ENCODE assay signal across 21 cellular contexts in genomic region chr14:31265701-31266398, GRCh38. TPM values are rescaled to one million over a fixed set of nuclear protein-coding genes. Genes with fewer than 3 reads are reported as not detected.
DNase-seq lines count a peak whose midpoint lies in the region; ATAC-seq, FAIRE-seq and TF ChIP-seq lines count a peak whose summit lies in the region.
"Had no signal": no experiment of that assay in that cellular context is flagged by ENCODE, and none has a peak within 500 bp of the region (broad histone marks: within the 10 kb centered on the region; RNA-seq: fewer than 3 reads in every experiment).

No MANE protein-coding gene starts in this region.

- H3K27ac ChIP-seq in epithelial cell of prostate (peak overlapping the region; percentile 90), HepG2 (ENCODE audit: extremely low read length, insufficient read depth, low read length) (peak overlapping the region; percentile 89)
- H3K27ac ChIP-seq: A549, heart left ventricle had no signal

- in situ Hi-C loops in HepG2 (cut with HindIII; ENCODE audit: extremely low pct_ligation_motif_present, low pct_unique_long_range_greater_than_20kb), result no loop called here

- no peaks in the 10 kb centered on the region for H4K20me1 ChIP-seq in HepG2 (ENCODE audit: insufficient read depth, low read length)

- CTCF ChIA-PET in HepG2 (lab: Yijun Ruan, JAX; ENCODE audit: low intra/inter-chr PET ratio, low total read pairs), result no interaction called here

- no peaks in the 10 kb centered on the region for H3K27me3 ChIP-seq in HepG2 (ENCODE audit: control insufficient read depth in 1 of 2, insufficient read depth in 2 of 2, low read length in 2 of 2)
- H3K27me3 ChIP-seq: heart left ventricle had no signal

- H3K9me3 ChIP-seq in HepG2 (ENCODE audit: low read length), result peaks cover 8% of the 10 kb centered on the region
- H3K9me3 ChIP-seq: A549, SK-N-SH had no signal

- no peaks in the 10 kb centered on the region for H3K79me2 ChIP-seq in HepG2 (ENCODE audit: insufficient read depth, low read length)

- peak overlapping the region; percentile 1 for H3K9ac ChIP-seq in HepG2 (ENCODE audit: insufficient read depth, low read depth, low read length)
- H3K9ac ChIP-seq: SK-N-SH had no signal

- POLR2A ChIA-PET in HepG2 (lab: Yijun Ruan, JAX), result interaction anchor here (0.6 to 14.8 kb wide), 4 partner anchors 14 to 67 kb away, joined by 3 to 323 read pairs (median 20); partner anchors contain the start of gene HECTD1

- peak in 1 of 2 experiments; percentile 90; a peak in 3 of 4 replicates for TF ChIP-seq EP300 in HepG2 (IDR thresholded peaks at IDR 0.05; ENCODE audit: low read depth in 2 of 2, low read length in 2 of 2)
- peak; percentile 72; the same call in 1 of the 2 replicates for TF ChIP-seq EP300 in HepG2 (CRISPR knock-in tag; IDR thresholded peaks at IDR 0.05; ENCODE audit: borderline replicate concordance)

- intact Hi-C loops in HepG2 (cut with micrococcal nuclease; ENCODE audit: unreplicated experiment), result loop anchor here (1.0 kb wide), 1 partner anchor 8 kb away; no protein-coding TSS in a partner anchor

- peak; percentile 42 for TF ChIP-seq RAD21 in HepG2 (CRISPR knock-in tag; IDR thresholded peaks at IDR 0.05)

- no peaks in the 10 kb centered on the region for H3K36me3 ChIP-seq in HepG2 (replicated peaks in 1 of 2; ENCODE audit: control insufficient read depth in 1 of 2, insufficient read depth in 2 of 2, low read length in 2 of 2)
- H3K36me3 ChIP-seq: heart left ventricle had no signal

- peaks cover 81% of the 10 kb centered on the region for H3K4me1 ChIP-seq in HepG2 (ENCODE audit: insufficient read depth, low read length)

- DNase-seq in AG08395 (ENCODE audit: low spot score) (peak; percentile 20), NCI-H69 (lab: John Stamatoyannopoulos, UW) (peak; percentile 13), epithelial cell of prostate (ENCODE audit: low read depth, low spot score) (peak; percentile 76), HepG2 (ENCODE audit: low spot score) (peak; percentile 89)
- DNase-seq in stimulated activated naive CD4-positive, alpha-beta T cell (lab: John Stamatoyannopoulos, UW), result no peak
- DNase-seq: activated CD4-positive, alpha-beta T cell treated with anti-CD3 and anti-CD28 coated beads, Interleukin-2, amount 50 U/mL, for 48 hours; activated naive CD8-positive, alpha-beta T cell treated with anti-CD3 and anti-CD28 coated beads, Interleukin-2, amount 10 ng/mL, durations not matched to agents 7 days and 5 days; activated T-cell treated with anti-CD3 and anti-CD28 coated beads, Interleukin-2, amount 50 U/mL, for 48 hours; CD4-positive, alpha-beta T cell; heart left ventricle; Kasumi-1; NCI-H1694 treated with DMSO at 0.1 percent for 48 hours; NCI-H446 treated with DMSO at 0.1 percent for 48 hours; OCI-M1; SK-N-SH had no signal

- H3K4me2 ChIP-seq in HepG2 (ENCODE audit: low read depth, low read length), result peak overlapping the region; percentile 39
- H3K4me2 ChIP-seq: A549, SK-N-SH had no signal

- BruUV-seq in HepG2 (replicated peaks; lab: Mats Ljungman, UMichigan), result no TSS peak

- FAIRE-seq in HepG2 (lab: Jason Lieb, UNC), result peak; percentile 72
- FAIRE-seq: A549, endometrium, GM12891 had no signal

- WGBS in HepG2 (ENCODE audit: low lambda C conversion rate), result 43% methylated on average over 8 of the region's 8 CpGs

- peak overlapping the region in 1 of 3 experiments; percentile 0; a peak in 1 of 6 replicates for H3K4me3 ChIP-seq in HepG2 (replicated peaks in 1 of 3; ENCODE audit: insufficient read depth in 1 of 3, low read depth in 2 of 3, low read length in 3 of 3)
- H3K4me3 ChIP-seq: A549, heart left ventricle had no signal

- peak; percentile 52 for ATAC-seq in HepG2
- ATAC-seq in HG02884 (IDR thresholded peaks at IDR 0.05; ENCODE audit: unreplicated experiment), result no peak
- ATAC-seq in GM21717 (IDR thresholded peaks at IDR 0.05; ENCODE audit: unreplicated experiment), result no peak
- no peak for ATAC-seq in HG02870 (IDR thresholded peaks at IDR 0.05; ENCODE audit: unreplicated experiment)
- ATAC-seq: A549, heart left ventricle had no signal

- 0 out of 4 replicates have a peak, but pooled peaks of 1 of the 2 experiments have one; percentile 31 for TF ChIP-seq POLR2A in HepG2 (IDR thresholded peaks at IDR 0.05; ENCODE audit: insufficient read depth in 1 of 2, low read depth in 2 of 2, low read length in 2 of 2)

- no peak for TF ChIP-seq CTCF in HepG2 (CRISPR knock-in tag; IDR thresholded peaks at IDR 0.05)

- peak overlapping the region; percentile 66 for H2AFZ ChIP-seq in HepG2 (ENCODE audit: low read length)

TF ChIP-seq in HepG2, 621 proteins besides CTCF, POLR2A, EP300 and RAD21 (continues in another document):
- TF ChIP-seq ATF7-NPFF (CRISPR knock-in tag; IDR thresholded peaks at IDR 0.05; ENCODE audit: low read depth) (no peak), NFYC (CRISPR knock-in tag; IDR thresholded peaks at IDR 0.05) (peak; percentile 51), ZMYM2 (CRISPR knock-in tag; IDR thresholded peaks at IDR 0.05) (peak; percentile 94), ZMYM4 (CRISPR knock-in tag; IDR thresholded peaks at IDR 0.05) (peak; percentile 90), ZNF646 (CRISPR knock-in tag; IDR thresholded peaks at IDR 0.05) (peak; percentile 79; the same call in 1 of the 2 replicates), AGO2 (optimal IDR thresholded peaks at IDR 0.05; ENCODE audit: low read depth, low read length) (no peak)

RNA-seq across cellular contexts. Expression of gene HECTD1, which starts 58.3 kb away (rescaled TPM):
- 560 and 761 TPM in 2 replicates for total RNA-seq in HepG2 (2016; rRNA removed; fragmentation: Illumina TruSeq; extraction: Trizol)
- total RNA-seq in HepG2 (2016; cell fraction: cytosol; rRNA removed; fragmentation: Illumina TruSeq; extraction: Trizol; ENCODE audit: low read depth), result 152 and 185 TPM in 2 replicates
- 547 and 739 TPM in 2 replicates for total RNA-seq in HepG2 (2016; cell fraction: insoluble cytoplasmic fraction; rRNA removed; fragmentation: Illumina TruSeq; extraction: Trizol)
- 193 and 217 TPM in 2 replicates for total RNA-seq in HepG2 (2016; cell fraction: membrane; rRNA removed; fragmentation: Illumina TruSeq; extraction: Trizol)
- total RNA-seq in HepG2 (2016; cell fraction: nucleus; rRNA removed; fragmentation: Illumina TruSeq; extraction: Trizol), result 529 and 592 TPM in 2 replicates
- polyA plus RNA-seq in HepG2 (2011; rRNA removed), result 251 and 312 TPM in 2 replicates
- 136 and 176 TPM in 2 replicates for polyA plus RNA-seq in HepG2 (2011; cell fraction: cytosol; rRNA removed)
- polyA plus RNA-seq in HepG2 (2011; cell fraction: nucleus; rRNA removed), result 261 and 311 TPM in 2 replicates
- 201 and 210 TPM in 2 replicates for polyA plus RNA-seq in HepG2 (2012)
- 18.3 and 18.5 TPM in 2 replicates for polyA plus RNA-seq in HepG2 (2016; cell fraction: cytosol; fragmentation: Illumina TruSeq; extraction: Trizol; ENCODE audit: low read depth)
- polyA plus RNA-seq in HepG2 (2016; cell fraction: insoluble cytoplasmic fraction; fragmentation: Illumina TruSeq; extraction: Trizol; ENCODE audit: low read depth), result 345 and 361 TPM in 2 replicates
- 42.8 and 42.9 TPM in 2 replicates for polyA plus RNA-seq in HepG2 (2016; cell fraction: membrane; fragmentation: Illumina TruSeq; extraction: Trizol; ENCODE audit: low read depth)
- 433 and 489 TPM in 2 replicates for polyA plus RNA-seq in HepG2 (2016; cell fraction: nucleus; fragmentation: Illumina TruSeq; extraction: Trizol; ENCODE audit: insufficient read depth, low read depth)
- 372 and 1,089 TPM in 2 replicates for polyA minus RNA-seq in HepG2 (2011; rRNA and poly(A)+ RNA removed; ENCODE audit: low replicate concordance)
- 426 and 459 TPM in 2 replicates for polyA minus RNA-seq in HepG2 (2011; cell fraction: cytosol; rRNA and poly(A)+ RNA removed)
- polyA minus RNA-seq in HepG2 (2011; cell fraction: nucleus; rRNA and poly(A)+ RNA removed), result 772 and 919 TPM in 2 replicates

Comparison
In these comparisons a context has a peak if more than half of its experiments do, and no peak if none do; other contexts are left out.
1. DNase-seq: peak in AG08395 (single experiment), NCI-H69 (single experiment), epithelial cell of prostate (single experiment) and HepG2 (single experiment); none in stimulated activated naive CD4-positive, alpha-beta T cell (0 of 6).